In genomic region chr15:63600001-63600645, GRCh38 we compare ENCODE assay signal across 8 cellular contexts. TPM values are rescaled to one million over a fixed set of nuclear protein-coding genes. Genes with fewer than 3 reads are reported as not detected.
A peak's percentile ranks its signal among the peaks of the same experiment; 100 is the strongest.
DNase-seq lines count a peak whose midpoint lies in the region; ATAC-seq and TF ChIP-seq lines count a peak whose summit lies in the region.

No MANE protein-coding gene starts in this region.

- H3K27me3 ChIP-seq in osteoblast (ENCODE audit: insufficient read depth, low read length) = no peaks in the 10 kb centered on the region

- TF ChIP-seq CTCF in VCaP (conservative IDR thresholded peaks at IDR 0.05) (no peak), fibroblast of the aortic adventitia (IDR thresholded peaks at IDR 0.05; ENCODE audit: insufficient read depth, low read length) (no peak), osteoblast (IDR thresholded peaks at IDR 0.05; ENCODE audit: extremely low read depth, low read depth, low read length) (no peak)

- peak; percentile 24 for DNase-seq in ELR (ENCODE audit: low read depth)
- peak; percentile 15 for DNase-seq in fibroblast of the aortic adventitia (ENCODE audit: low read depth)
- peak; percentile 90 for DNase-seq in osteoblast (ENCODE audit: insufficient read length, low spot score, missing footprints)
- no peak for DNase-seq in occipital lobe (lab: John Stamatoyannopoulos, UW)
- DNase-seq in mesenteric fat pad (ENCODE audit: low spot score) = no peak

- H3K79me2 ChIP-seq in osteoblast (ENCODE audit: insufficient read depth, low read length) = peaks cover 14% of the 10 kb centered on the region

- peak; percentile 7 for ATAC-seq in HG02840 (IDR thresholded peaks at IDR 0.05; ENCODE audit: low FRiP score, unreplicated experiment)
- ATAC-seq in HG03571 (IDR thresholded peaks at IDR 0.05; ENCODE audit: unreplicated experiment) = no peak

- no peaks in the 10 kb centered on the region for H4K20me1 ChIP-seq in osteoblast (ENCODE audit: insufficient read depth, low read length)

- H3K4me1 ChIP-seq in osteoblast (ENCODE audit: insufficient read depth, low read length) = peaks cover 34% of the 10 kb centered on the region

- H3K9me3 ChIP-seq in osteoblast (ENCODE audit: low read depth, low read length) = no peaks in the 10 kb centered on the region

- no peaks in the 10 kb centered on the region for H3K36me3 ChIP-seq in osteoblast (ENCODE audit: insufficient read depth, low read length)

- peak overlapping the region; percentile 97 for H2AFZ ChIP-seq in osteoblast (ENCODE audit: low read length)

- H3K27ac ChIP-seq in VCaP = peak overlapping the region; percentile 99
- H3K27ac ChIP-seq in osteoblast (ENCODE audit: low read depth, low read length) = peak overlapping the region; percentile 91

- peak overlapping the region; percentile 98 for H3K4me2 ChIP-seq in osteoblast (ENCODE audit: insufficient read depth, low read length)

- H3K4me3 ChIP-seq in fibroblast of the aortic adventitia (ENCODE audit: low read depth, low read length) (peak overlapping the region; percentile 80), osteoblast (ENCODE audit: insufficient read depth, low read length) (peak overlapping the region; percentile 95)

RNA-seq across cellular contexts. Expression of gene FBXL22, which starts 2.9 kb away (rescaled TPM):
- total RNA-seq in fibroblast of the aortic adventitia (ENCODE audit: low replicate concordance) (0.54 and 0.65 TPM in 2 replicates), osteoblast (0.59 and 1.8 TPM in 2 replicates), occipital lobe (0.47 TPM), mesenteric fat pad (1.0 TPM)

Comparison
In these comparisons a context has a peak if more than half of its experiments do, and no peak if none do; other contexts are left out.
1. DNase-seq: peak in ELR (single experiment), fibroblast of the aortic adventitia (single experiment) and osteoblast (single experiment); none in occipital lobe (single experiment) and mesenteric fat pad (single experiment).